ENCODE assay signal across 1 cellular context in the genomic region with DNA sequence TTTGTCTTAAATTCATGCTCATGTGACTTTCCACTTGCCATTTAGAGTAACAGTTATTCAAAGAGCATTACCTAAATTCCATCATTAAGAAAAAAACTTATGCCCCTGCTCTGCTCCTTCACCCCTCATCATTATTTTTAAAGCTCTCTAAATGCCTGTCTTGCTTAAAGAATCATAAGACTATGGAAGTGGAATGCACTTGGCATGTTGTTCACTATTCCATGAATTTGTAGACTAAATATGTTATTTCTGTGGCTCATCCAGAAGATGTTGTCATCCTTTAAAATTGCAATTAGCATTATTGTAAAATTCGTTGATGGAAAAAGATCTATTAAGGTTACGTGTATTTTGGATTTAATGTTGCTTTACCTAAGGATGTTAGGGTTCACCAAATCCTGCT.
TF ChIP-seq lines count a peak whose summit lies in the region.

No MANE protein-coding gene starts in this region.

TF ChIP-seq in SK-N-SH, 30 proteins besides CTCF, POLR2A, EP300 and RAD21:
- no peak for TF ChIP-seq TAF1 (IDR thresholded peaks at IDR 0.05; ENCODE audit: borderline replicate concordance, low read depth, low read length)
- TF ChIP-seq RFX5 (IDR thresholded peaks at IDR 0.05; ENCODE audit: low read length) = no peak
- TF ChIP-seq RXRA (IDR thresholded peaks at IDR 0.05; ENCODE audit: borderline replicate concordance, low read depth) = no peak
- TF ChIP-seq CHD2 (IDR thresholded peaks at IDR 0.05; ENCODE audit: low read length, partially characterized antibody) = no peak
- TF ChIP-seq NRF1 (IDR thresholded peaks at IDR 0.05; ENCODE audit: low read depth, low read length) = no peak
- no peak for TF ChIP-seq FOXM1 (IDR thresholded peaks at IDR 0.05; ENCODE audit: low read depth)
- TF ChIP-seq MXI1 (IDR thresholded peaks at IDR 0.05; ENCODE audit: low read depth, low read length) = no peak
- TF ChIP-seq ELF1 (IDR thresholded peaks at IDR 0.05) = no peak
- TF ChIP-seq TEAD4 (IDR thresholded peaks at IDR 0.05; ENCODE audit: borderline replicate concordance, insufficient read depth) = no peak
- no peak for TF ChIP-seq RCOR1 (IDR thresholded peaks at IDR 0.05; ENCODE audit: low read length)
- TF ChIP-seq, protein P1, sequence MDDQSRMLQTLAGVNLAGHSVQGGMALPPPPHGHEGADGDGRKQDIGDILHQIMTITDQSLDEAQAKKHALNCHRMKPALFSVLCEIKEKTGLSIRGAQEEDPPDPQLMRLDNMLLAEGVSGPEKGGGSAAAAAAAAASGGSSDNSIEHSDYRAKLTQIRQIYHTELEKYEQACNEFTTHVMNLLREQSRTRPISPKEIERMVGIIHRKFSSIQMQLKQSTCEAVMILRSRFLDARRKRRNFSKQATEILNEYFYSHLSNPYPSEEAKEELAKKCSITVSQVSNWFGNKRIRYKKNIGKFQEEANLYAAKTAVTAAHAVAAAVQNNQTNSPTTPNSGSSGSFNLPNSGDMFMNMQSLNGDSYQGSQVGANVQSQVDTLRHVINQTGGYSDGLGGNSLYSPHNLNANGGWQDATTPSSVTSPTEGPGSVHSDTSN (IDR thresholded peaks at IDR 0.05) = no peak
- TF ChIP-seq JUND (IDR thresholded peaks at IDR 0.05) = no peak
- no peak for TF ChIP-seq FOSL2 (IDR thresholded peaks at IDR 0.05; ENCODE audit: borderline replicate concordance, low read depth)
- no peak for TF ChIP-seq YY1 (IDR thresholded peaks at IDR 0.05; ENCODE audit: low read depth)
- TF ChIP-seq, protein P2, sequence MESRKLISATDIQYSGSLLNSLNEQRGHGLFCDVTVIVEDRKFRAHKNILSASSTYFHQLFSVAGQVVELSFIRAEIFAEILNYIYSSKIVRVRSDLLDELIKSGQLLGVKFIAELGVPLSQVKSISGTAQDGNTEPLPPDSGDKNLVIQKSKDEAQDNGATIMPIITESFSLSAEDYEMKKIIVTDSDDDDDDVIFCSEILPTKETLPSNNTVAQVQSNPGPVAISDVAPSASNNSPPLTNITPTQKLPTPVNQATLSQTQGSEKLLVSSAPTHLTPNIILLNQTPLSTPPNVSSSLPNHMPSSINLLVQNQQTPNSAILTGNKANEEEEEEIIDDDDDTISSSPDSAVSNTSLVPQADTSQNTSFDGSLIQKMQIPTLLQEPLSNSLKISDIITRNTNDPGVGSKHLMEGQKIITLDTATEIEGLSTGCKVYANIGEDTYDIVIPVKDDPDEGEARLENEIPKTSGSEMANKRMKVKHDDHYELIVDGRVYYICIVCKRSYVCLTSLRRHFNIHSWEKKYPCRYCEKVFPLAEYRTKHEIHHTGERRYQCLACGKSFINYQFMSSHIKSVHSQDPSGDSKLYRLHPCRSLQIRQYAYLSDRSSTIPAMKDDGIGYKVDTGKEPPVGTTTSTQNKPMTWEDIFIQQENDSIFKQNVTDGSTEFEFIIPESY (IDR thresholded peaks at IDR 0.05; ENCODE audit: borderline replicate concordance, low read depth) = no peak
- no peak for TF ChIP-seq GABPA (IDR thresholded peaks at IDR 0.05; ENCODE audit: low read depth)
- TF ChIP-seq NFIC (IDR thresholded peaks at IDR 0.05; ENCODE audit: borderline replicate concordance) = no peak
- no peak for TF ChIP-seq FOXJ3 (CRISPR knock-in tag; IDR thresholded peaks at IDR 0.05)
- no peak for TF ChIP-seq EZH2phosphoT487 (IDR thresholded peaks at IDR 0.05; ENCODE audit: borderline replicate concordance, low read depth)
- TF ChIP-seq, protein P3, sequence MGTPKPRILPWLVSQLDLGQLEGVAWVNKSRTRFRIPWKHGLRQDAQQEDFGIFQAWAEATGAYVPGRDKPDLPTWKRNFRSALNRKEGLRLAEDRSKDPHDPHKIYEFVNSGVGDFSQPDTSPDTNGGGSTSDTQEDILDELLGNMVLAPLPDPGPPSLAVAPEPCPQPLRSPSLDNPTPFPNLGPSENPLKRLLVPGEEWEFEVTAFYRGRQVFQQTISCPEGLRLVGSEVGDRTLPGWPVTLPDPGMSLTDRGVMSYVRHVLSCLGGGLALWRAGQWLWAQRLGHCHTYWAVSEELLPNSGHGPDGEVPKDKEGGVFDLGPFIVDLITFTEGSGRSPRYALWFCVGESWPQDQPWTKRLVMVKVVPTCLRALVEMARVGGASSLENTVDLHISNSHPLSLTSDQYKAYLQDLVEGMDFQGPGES (IDR thresholded peaks at IDR 0.05; ENCODE audit: low read depth, low read length) = no peak
